ENCODE assay signal across 21 cellular contexts in the genomic region with DNA sequence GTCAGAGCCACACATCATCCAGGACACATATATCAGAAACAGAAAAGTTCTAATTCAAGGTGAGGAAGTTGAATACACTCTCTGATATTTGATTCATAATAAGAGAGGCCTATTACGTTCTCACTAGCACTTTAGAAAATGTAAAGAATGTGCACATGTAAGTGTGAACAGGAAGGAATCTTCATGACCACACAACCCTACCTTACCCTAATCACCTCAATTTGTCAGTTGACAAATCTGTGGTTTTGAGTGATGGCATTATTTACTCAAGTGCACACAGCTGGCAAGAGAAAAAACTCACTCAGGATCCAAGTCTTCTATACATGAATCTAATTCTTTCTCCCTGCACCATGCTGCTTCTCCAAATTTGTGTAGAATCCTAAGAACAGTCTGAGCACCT.
A peak's percentile ranks its signal among the peaks of the same experiment; 100 is the strongest.
DNase-seq lines count a peak whose midpoint lies in the region; ATAC-seq and TF ChIP-seq lines count a peak whose summit lies in the region.
"Had no signal": no experiment of that assay in that cellular context is flagged by ENCODE, and none has a peak within 500 bp of the region (broad histone marks: within the 10 kb centered on the region; RNA-seq: fewer than 3 reads in every experiment).

No MANE protein-coding gene starts in this region.

- H3K27me3 ChIP-seq in RWPE2 (ENCODE audit: insufficient read depth, poor library complexity, severe bottlenecking) (no peaks in the 10 kb centered on the region), PC-9 (ENCODE audit: insufficient read depth, low read depth) (no peaks in the 10 kb centered on the region), MG63 (no peaks in the 10 kb centered on the region)
- H3K27me3 ChIP-seq: transverse colon had no signal

- POLR2A ChIA-PET in PC-9 (lab: Charles Lee; ENCODE audit: unreplicated experiment) = no interaction called here

- H3K27ac ChIP-seq in RWPE2 (ENCODE audit: poor library complexity, severe bottlenecking) (no peak overlapping the region), PC-9 (no peak overlapping the region)
- H3K27ac ChIP-seq: transverse colon had no signal

- 60 to 69% methylated on average over 1 of the region's 1 CpG for WGBS in lower leg skin, 2 donors

- H3K4me3 ChIP-seq in RWPE2 (ENCODE audit: severe bottlenecking) = no peak overlapping the region
- no peak overlapping the region for H3K4me3 ChIP-seq in fibroblast of pulmonary artery (replicated peaks; ENCODE audit: low read depth, low read length)
- H3K4me3 ChIP-seq in PC-9 = no peak overlapping the region
- H3K4me3 ChIP-seq in MG63 = no peak overlapping the region
- H3K4me3 ChIP-seq in lower leg skin (ENCODE audit: low read depth, poor library complexity, severe bottlenecking) = no peak overlapping the region
- H3K4me3 ChIP-seq: transverse colon had no signal

- intact Hi-C loops in PC-9 (cut with micrococcal nuclease; ENCODE audit: unreplicated experiment) = no loop called here
- intact Hi-C loops in lower leg skin (cut with DNase I; ENCODE audit: low total_unique reads) = no loop called here

- no peaks in the 10 kb centered on the region for H3K79me2 ChIP-seq in PC-9 (ENCODE audit: low read depth)

- no TSS peak for BruUV-seq in PC-9 (replicated peaks; lab: Mats Ljungman, UMichigan)

- peak; percentile 83 for ATAC-seq in RWPE2 (ENCODE audit: low read depth)
- ATAC-seq: HepG2; left colon; stimulated activated effector memory CD8-positive, alpha-beta T cell treated with anti-CD3 and anti-CD28 coated beads, Interleukin-12 subunit alpha, Interleukin-12 subunit beta, amount 100 ng/mL, for 72 hours had no signal

- H3K4me2 ChIP-seq in PC-9 = no peak overlapping the region

- H3K36me3 ChIP-seq in RWPE2 (ENCODE audit: low read depth) (no peaks in the 10 kb centered on the region), PC-9 (ENCODE audit: low read depth) (no peaks in the 10 kb centered on the region), MG63 (no peaks in the 10 kb centered on the region)
- H3K36me3 ChIP-seq: transverse colon had no signal

- peak; percentile 11 for DNase-seq in NCI-H748 (lab: John Stamatoyannopoulos, UW; ENCODE audit: unreplicated experiment)
- DNase-seq in NCI-H748 treated with DMSO at 0.1 percent for 48 hours (lab: John Stamatoyannopoulos, UW) = no peak
- no peak for DNase-seq in RWPE2 (ENCODE audit: low spot score)
- DNase-seq in fibroblast of pulmonary artery (ENCODE audit: low read depth) = peak; percentile 1
- no peak for DNase-seq in NCI-H2227 (lab: John Stamatoyannopoulos, UW; ENCODE audit: unreplicated experiment)
- no peak for DNase-seq in PC-9
- no peak for DNase-seq in MG63
- no peak for DNase-seq in lower leg skin (ENCODE audit: low spot score in 2 of 2)
- DNase-seq: 8988T; activated CD4-positive, alpha-beta memory T cell treated with anti-CD3 and anti-CD28 coated beads for 36 hours; activated CD4-positive, CD25-positive, alpha-beta regulatory T cell treated with anti-CD3 and anti-CD28 coated beads, Interleukin-2, amount 50 U/mL, for 72 hours; activated naive CD4-positive, alpha-beta T cell; H9; immature natural killer cell; Kasumi-1; left colon; NCI-H146; NCI-H82; transverse colon had no signal

- H3K4me1 ChIP-seq in RWPE2 (ENCODE audit: insufficient read depth, poor library complexity, severe bottlenecking) = peaks cover 4% of the 10 kb centered on the region
- H3K4me1 ChIP-seq in PC-9 (replicated peaks; ENCODE audit: insufficient read depth) = no peaks in the 10 kb centered on the region
- H3K4me1 ChIP-seq: transverse colon had no signal

- CTCF ChIA-PET in PC-9 (lab: Charles Lee) = no interaction called here

- H3K9me2 ChIP-seq in PC-9 (ENCODE audit: insufficient read depth) = no peaks in the 10 kb centered on the region

- no peaks in the 10 kb centered on the region for H3K9me3 ChIP-seq in RWPE2 (ENCODE audit: severe bottlenecking)
- no peaks in the 10 kb centered on the region for H3K9me3 ChIP-seq in PC-9 (ENCODE audit: insufficient read depth, low read depth)
- no peaks in the 10 kb centered on the region for H3K9me3 ChIP-seq in MG63
- H3K9me3 ChIP-seq: transverse colon had no signal

- TF ChIP-seq POLR2A in lower leg skin (IDR thresholded peaks at IDR 0.05) = no peak

- H4K20me1 ChIP-seq in PC-9 (ENCODE audit: insufficient read depth) = no peaks in the 10 kb centered on the region

- no peaks in the 10 kb centered on the region for H3F3A ChIP-seq in PC-9 (ENCODE audit: insufficient read depth, low read depth)

- H2AFZ ChIP-seq in PC-9 = no peak overlapping the region

- TF ChIP-seq CTCF in RWPE2 (IDR thresholded peaks at IDR 0.05; ENCODE audit: poor library complexity, severe bottlenecking) = no peak
- TF ChIP-seq CTCF in fibroblast of pulmonary artery (IDR thresholded peaks at IDR 0.05; ENCODE audit: low read length, missing control alignments) = no peak
- TF ChIP-seq CTCF in PC-9 (conservative IDR thresholded peaks at IDR 0.05) = no peak
- TF ChIP-seq CTCF in lower leg skin (IDR thresholded peaks at IDR 0.05) = no peak

Comparison
In these comparisons a context has a peak if more than half of its experiments do, and no peak if none do; other contexts are left out.
1. DNase-seq: peak in NCI-H748 (single experiment) and fibroblast of pulmonary artery (single experiment); none in NCI-H748 treated with DMSO at 0.1 percent for 48 hours (single experiment), RWPE2 (single experiment), NCI-H2227 (single experiment), PC-9 (0 of 2), MG63 (single experiment) and lower leg skin (0 of 2).